In genomic region chr2:156455366-156455975, GRCh38 we compare ENCODE assay signal across 12 cellular contexts. TPM values are rescaled to one million over a fixed set of nuclear protein-coding genes. Genes with fewer than 3 reads are reported as not detected.
A peak's percentile ranks its signal among the peaks of the same experiment; 100 is the strongest.
DNase-seq lines count a peak whose midpoint lies in the region; ATAC-seq and TF ChIP-seq lines count a peak whose summit lies in the region.
"Had no signal": no experiment of that assay in that cellular context is flagged by ENCODE, and none has a peak within 500 bp of the region (broad histone marks: within the 10 kb centered on the region; RNA-seq: fewer than 3 reads in every experiment).

No MANE protein-coding gene starts in this region.

- H3K36me3 ChIP-seq in transverse colon (no peaks in the 10 kb centered on the region), HAP-1 (replicated peaks) (no peaks in the 10 kb centered on the region)
- H3K36me3 ChIP-seq: upper lobe of left lung had no signal

- H3K4me1 ChIP-seq in transverse colon = peaks cover 0 to 23% (median 2%) of the 10 kb centered on the region in 4 donors
- peaks cover 3% of the 10 kb centered on the region for H3K4me1 ChIP-seq in HAP-1

- H3K36me3 Mint-ChIP-seq in activated CD8-positive, alpha-beta T cell treated with anti-CD3 and anti-CD28 coated beads for 36 hours (ENCODE audit: low read depth) = peaks cover 12% of the 10 kb centered on the region
- H3K36me3 Mint-ChIP-seq in activated CD8-positive, alpha-beta T cell treated with anti-CD3 and anti-CD28 coated beads, Interleukin-2, amount 10 ng/mL, durations not matched to agents 7 days and 5 days (ENCODE audit: low read depth) = peaks cover 10% of the 10 kb centered on the region

- DNase-seq in activated CD8-positive, alpha-beta T cell treated with anti-CD3 and anti-CD28 coated beads for 36 hours = no peak
- DNase-seq in activated CD8-positive, alpha-beta T cell treated with anti-CD3 and anti-CD28 coated beads, Interleukin-2, amount 10 ng/mL, durations not matched to agents 7 days and 5 days = no peak
- peak; percentile 41 for DNase-seq in dedifferentiated amniotic fluid mesenchymal stem cell (ENCODE audit: extremely low spot score)
- no peak for DNase-seq in transverse colon
- no peak for DNase-seq in inferior parietal cortex (ENCODE audit: extremely low spot score)
- DNase-seq in HAP-1 (ENCODE audit: low spot score in 2 of 2) = no peak
- no peak for DNase-seq in GOT3 (lab: John Stamatoyannopoulos, UW)
- DNase-seq: effector CD8-positive, alpha-beta T cell; upper lobe of left lung had no signal

- CTCF ChIA-PET in activated CD8-positive, alpha-beta T cell treated with anti-CD3 and anti-CD28 coated beads for 36 hours (lab: Charles Lee) = no interaction called here
- CTCF ChIA-PET in activated CD8-positive, alpha-beta T cell treated with anti-CD3 and anti-CD28 coated beads, Interleukin-2, amount 10 ng/mL, durations not matched to agents 7 days and 5 days (lab: Charles Lee) = no interaction called here

- no peak overlapping the region for H3K4me3 Mint-ChIP-seq in activated CD8-positive, alpha-beta T cell treated with anti-CD3 and anti-CD28 coated beads for 36 hours
- H3K4me3 Mint-ChIP-seq in activated CD8-positive, alpha-beta T cell treated with anti-CD3 and anti-CD28 coated beads, Interleukin-2, amount 10 ng/mL, durations not matched to agents 7 days and 5 days = no peak overlapping the region
- H3K4me3 Mint-ChIP-seq: IgD-negative memory B cell, memory B cell had no signal

- 66 to 85% methylated on average over 2 of the region's 2 CpGs for WGBS in transverse colon (ENCODE audit: low coverage in 1 of 2), 2 donors

- no peak overlapping the region for H3K27ac Mint-ChIP-seq in activated CD8-positive, alpha-beta T cell treated with anti-CD3 and anti-CD28 coated beads for 36 hours
- no peak overlapping the region for H3K27ac Mint-ChIP-seq in activated CD8-positive, alpha-beta T cell treated with anti-CD3 and anti-CD28 coated beads, Interleukin-2, amount 10 ng/mL, durations not matched to agents 7 days and 5 days
- H3K27ac Mint-ChIP-seq: IgD-negative memory B cell, memory B cell had no signal

- H3K9me3 ChIP-seq in transverse colon (no peaks in the 10 kb centered on the region), HAP-1 (no peaks in the 10 kb centered on the region)
- H3K9me3 ChIP-seq: upper lobe of left lung had no signal

- peak overlapping the region; percentile 14 to 76 (median 60) for H3K27ac ChIP-seq in transverse colon
- H3K27ac ChIP-seq: upper lobe of left lung had no signal

- peak; percentile 65 for ATAC-seq in activated CD8-positive, alpha-beta T cell treated with anti-CD3 and anti-CD28 coated beads for 36 hours
- ATAC-seq in activated CD8-positive, alpha-beta T cell treated with anti-CD3 and anti-CD28 coated beads, Interleukin-2, amount 10 ng/mL, durations not matched to agents 7 days and 5 days = no peak
- peak; percentile 59 for ATAC-seq in HG03432 (IDR thresholded peaks at IDR 0.05; ENCODE audit: unreplicated experiment)

- TF ChIP-seq POLR2A in transverse colon (IDR thresholded peaks at IDR 0.05) = peak; percentile 37

- POLR2A ChIA-PET in activated CD8-positive, alpha-beta T cell treated with anti-CD3 and anti-CD28 coated beads for 36 hours (lab: Charles Lee) = no interaction called here
- POLR2A ChIA-PET in activated CD8-positive, alpha-beta T cell treated with anti-CD3 and anti-CD28 coated beads, Interleukin-2, amount 10 ng/mL, durations not matched to agents 7 days and 5 days (lab: Charles Lee) = no interaction called here

- in situ Hi-C loops in transverse colon (cut with MboI; ENCODE audit: low pct_ligation_motif_present in 1 of 4, low pct_unique_long_range_greater_than_20kb in 1 of 4, low sequenced_read_pairs in 3 of 4) (no loop called here), HAP-1 (cut with MboI; ENCODE audit: low sequenced_read_pairs) (no loop called here)

- no peak for TF ChIP-seq CTCF in activated CD8-positive, alpha-beta T cell treated with anti-CD3 and anti-CD28 coated beads for 36 hours (IDR thresholded peaks at IDR 0.05)
- TF ChIP-seq CTCF in transverse colon (IDR thresholded peaks at IDR 0.05) = no peak

- no peak for TF ChIP-seq EP300 in transverse colon (IDR thresholded peaks at IDR 0.05; ENCODE audit: low read depth)

- peaks cover 33% of the 10 kb centered on the region for H3K4me1 Mint-ChIP-seq in activated CD8-positive, alpha-beta T cell treated with anti-CD3 and anti-CD28 coated beads for 36 hours (ENCODE audit: low read depth)
- H3K4me1 Mint-ChIP-seq in activated CD8-positive, alpha-beta T cell treated with anti-CD3 and anti-CD28 coated beads, Interleukin-2, amount 10 ng/mL, durations not matched to agents 7 days and 5 days (ENCODE audit: low read depth) = no peaks in the 10 kb centered on the region

- H3K27me3 Mint-ChIP-seq in activated CD8-positive, alpha-beta T cell treated with anti-CD3 and anti-CD28 coated beads for 36 hours = no peaks in the 10 kb centered on the region
- no peaks in the 10 kb centered on the region for H3K27me3 Mint-ChIP-seq in activated CD8-positive, alpha-beta T cell treated with anti-CD3 and anti-CD28 coated beads, Interleukin-2, amount 10 ng/mL, durations not matched to agents 7 days and 5 days (ENCODE audit: low read depth)
- H3K27me3 Mint-ChIP-seq: memory B cell had no signal

- H3K9me3 Mint-ChIP-seq in activated CD8-positive, alpha-beta T cell treated with anti-CD3 and anti-CD28 coated beads for 36 hours = peaks cover 6% of the 10 kb centered on the region
- no peaks in the 10 kb centered on the region for H3K9me3 Mint-ChIP-seq in activated CD8-positive, alpha-beta T cell treated with anti-CD3 and anti-CD28 coated beads, Interleukin-2, amount 10 ng/mL, durations not matched to agents 7 days and 5 days (ENCODE audit: insufficient read depth)
- H3K9me3 Mint-ChIP-seq: IgD-negative memory B cell had no signal

- intact Hi-C loops in activated CD8-positive, alpha-beta T cell treated with anti-CD3 and anti-CD28 coated beads for 36 hours (cut with micrococcal nuclease) = no loop called here
- intact Hi-C loops in transverse colon (cut with DNase I; ENCODE audit: low total_unique reads) = no loop called here

- no peaks in the 10 kb centered on the region for H3K27me3 ChIP-seq in transverse colon
- H3K27me3 ChIP-seq in HAP-1 (ENCODE audit: low read depth) = no peaks in the 10 kb centered on the region
- H3K27me3 ChIP-seq: upper lobe of left lung had no signal

- H3K4me3 ChIP-seq in transverse colon (no peak overlapping the region), HAP-1 (no peak overlapping the region)
- H3K4me3 ChIP-seq: upper lobe of left lung had no signal

RNA-seq across cellular contexts. Expression of gene GPD2, which starts 19.3 kb away (rescaled TPM):
- total RNA-seq in activated CD8-positive, alpha-beta T cell treated with anti-CD3 and anti-CD28 coated beads for 36 hours = 10 to 100 TPM; 33.5 to 40.9 TPM
- 10 to 100 TPM; 13.6 to 14.7 TPM for total RNA-seq in activated CD8-positive, alpha-beta T cell treated with anti-CD3 and anti-CD28 coated beads, Interleukin-2, amount 10 ng/mL, durations not matched to agents 7 days and 5 days
- total RNA-seq in transverse colon = 100 to 1,000 TPM in 2 of 4 donors, 10 to 100 TPM in 2; 65.5 to 161 (median 98.6) TPM
